In genomic region chr1:2925923-2926322, GRCh38 we compare ENCODE assay signal across 17 cellular contexts.
A peak's percentile ranks its signal among the peaks of the same experiment; 100 is the strongest.
DNase-seq lines count a peak whose midpoint lies in the region; ATAC-seq and TF ChIP-seq lines count a peak whose summit lies in the region.
"Had no signal": no experiment of that assay in that cellular context is flagged by ENCODE, and none has a peak within 500 bp of the region (broad histone marks: within the 10 kb centered on the region; RNA-seq: fewer than 3 reads in every experiment).

No MANE protein-coding gene starts in this region.

- H3K27ac ChIP-seq in heart right ventricle (no peak overlapping the region), right atrium auricular region (no peak overlapping the region), left lung (no peak overlapping the region), tibial artery (peak overlapping the region; percentile 87 to 88)
- H3K27ac ChIP-seq: A549 had no signal

- peaks cover 0 to 4% (median 0%) of the 10 kb centered on the region in 9 donors for H3K4me1 ChIP-seq in heart right ventricle
- H3K4me1 ChIP-seq in right atrium auricular region, result no peaks in the 10 kb centered on the region
- H3K4me1 ChIP-seq in left lung, result no peaks in the 10 kb centered on the region
- peaks cover 6 to 55% (median 41%) of the 10 kb centered on the region in 4 donors for H3K4me1 ChIP-seq in tibial artery
- H3K4me1 ChIP-seq: A549, HAP-1 had no signal

- H3K27me3 ChIP-seq in heart right ventricle (peaks cover 0 to 59% (median 24%) of the 10 kb centered on the region in 7 donors), right atrium auricular region (no peaks in the 10 kb centered on the region), left lung (peaks cover 0 to 75% of the 10 kb centered on the region in 2 donors), tibial artery (no peaks in the 10 kb centered on the region)

- H3K9me3 ChIP-seq in heart right ventricle (no peaks in the 10 kb centered on the region), right atrium auricular region (no peaks in the 10 kb centered on the region), left lung (no peaks in the 10 kb centered on the region), tibial artery (peaks cover 0 to 13% (median 0%) of the 10 kb centered on the region in 3 donors)
- H3K9me3 ChIP-seq: A549, HAP-1 had no signal

- DNase-seq in heart right ventricle (peak; percentile 16 to 35), right atrium auricular region (ENCODE audit: low spot score) (no peak), astrocyte of the hippocampus (ENCODE audit: low read depth, low spot score) (peak; percentile 49), left lung (no peak), tibial artery (peak; percentile 54 to 94), NCI-H774 (lab: John Stamatoyannopoulos, UW) (no peak), LoVo (ENCODE audit: low spot score) (no peak), NCI-H1417 (lab: John Stamatoyannopoulos, UW) (no peak)
- DNase-seq: CD4-positive, alpha-beta T cell; DMS153; GDM1; NCI-H1105 treated with DMSO at 0.1 percent for 48 hours; NCI-H187; NCI-H2107; NCI-H510A had no signal

- TF ChIP-seq CTCF in heart right ventricle (IDR thresholded peaks at IDR 0.05) (no peak), right atrium auricular region (IDR thresholded peaks at IDR 0.05) (no peak), left lung (IDR thresholded peaks at IDR 0.05) (no peak), tibial artery (IDR thresholded peaks at IDR 0.05) (peak in 1 of 2 experiments; percentile 42)

- H3K4me3 ChIP-seq in heart right ventricle (no peak overlapping the region), right atrium auricular region (no peak overlapping the region), left lung (no peak overlapping the region), tibial artery (no peak overlapping the region)
- H3K4me3 ChIP-seq: A549, HAP-1 had no signal

- peak in 6 of 8 donors; percentile 5 to 56 (median 40) for ATAC-seq in heart right ventricle
- ATAC-seq in left lung, result peak; percentile 11

- intact Hi-C loops in heart right ventricle (cut with DNase I), result no loop called here
- intact Hi-C loops in left lung (cut with DNase I), result no loop called here
- intact Hi-C loops in tibial artery (cut with DNase I; ENCODE audit: low total_unique reads), result no loop called here

- no peaks in the 10 kb centered on the region for H3K36me3 ChIP-seq in heart right ventricle
- no peaks in the 10 kb centered on the region for H3K36me3 ChIP-seq in right atrium auricular region
- H3K36me3 ChIP-seq in left lung, result no peaks in the 10 kb centered on the region
- no peaks in the 10 kb centered on the region for H3K36me3 ChIP-seq in tibial artery
- H3K36me3 ChIP-seq: HAP-1 had no signal

- WGBS in heart right ventricle, 2 donors, result 31 to 35% methylated on average over 10 of the region's 10 CpGs

Comparison
In these comparisons a context has a peak if more than half of its experiments do, and no peak if none do; other contexts are left out.
1. DNase-seq: peak in heart right ventricle (2 of 2), astrocyte of the hippocampus (single experiment) and tibial artery (2 of 2); none in right atrium auricular region (single experiment), left lung (0 of 2), NCI-H774 (single experiment), LoVo (single experiment) and NCI-H1417 (0 of 3).
2. H3K27ac ChIP-seq: peak in tibial artery (2 of 2); none in heart right ventricle (0 of 10), right atrium auricular region (0 of 2) and left lung (0 of 2).